9 cellular contexts compared by ENCODE assay signal in the genomic region with DNA sequence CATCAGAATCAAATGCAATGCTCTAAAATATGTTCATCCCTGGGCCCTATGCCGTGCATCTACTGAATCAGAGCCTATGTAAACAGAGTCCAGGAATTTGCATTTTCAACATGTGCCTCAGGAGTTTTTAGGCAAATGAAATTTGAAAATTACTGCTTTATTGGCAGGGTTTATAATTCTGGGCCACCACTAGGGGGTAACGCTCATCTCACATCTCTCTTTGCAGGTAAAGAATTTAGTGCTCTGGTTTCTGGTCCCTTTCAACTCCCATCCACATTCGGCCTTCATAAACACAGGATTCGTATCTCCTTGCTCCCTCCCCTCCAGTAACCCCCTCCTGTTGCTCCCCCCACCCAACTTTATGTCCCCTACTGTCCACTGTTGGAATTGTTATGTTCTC. TPM values are rescaled to one million over a fixed set of nuclear protein-coding genes. Genes with fewer than 3 reads are reported as not detected.
DNase-seq lines count a peak whose midpoint lies in the region; ATAC-seq and TF ChIP-seq lines count a peak whose summit lies in the region.
"Had no signal": no experiment of that assay in that cellular context is flagged by ENCODE, and none has a peak within 500 bp of the region (broad histone marks: within the 10 kb centered on the region; RNA-seq: fewer than 3 reads in every experiment).

No MANE protein-coding gene starts in this region.

- H3K27me3 Mint-ChIP-seq in CD4-positive, alpha-beta memory T cell, result peaks cover 6 to 12% of the 10 kb centered on the region in 2 donors

- no peak overlapping the region for H3K27ac ChIP-seq in Panc1 (ENCODE audit: low read length)
- no peak overlapping the region for H3K27ac ChIP-seq in CD4-positive, alpha-beta memory T cell (ENCODE audit: low read depth, low read length)

- POLR2A ChIA-PET in Panc1 (lab: Charles Lee), result no interaction called here
- POLR2A ChIA-PET in CD4-positive, alpha-beta memory T cell (lab: Charles Lee; ENCODE audit: partially characterized antibody), result no interaction called here

- no peaks in the 10 kb centered on the region for H3K36me3 ChIP-seq in Panc1 (ENCODE audit: control insufficient read depth, insufficient read depth, low read length)
- H3K36me3 ChIP-seq in CD4-positive, alpha-beta memory T cell (ENCODE audit: insufficient read depth, low read length), result no peaks in the 10 kb centered on the region

- H3K4me3 ChIP-seq in AG10803 (ENCODE audit: low read length) (no peak overlapping the region), Panc1 (ENCODE audit: low read depth in 2 of 2, low read length in 2 of 2) (no peak overlapping the region), foreskin fibroblast (ENCODE audit: low read depth in 1 of 2, low read length in 2 of 2) (no peak overlapping the region)
- H3K4me3 ChIP-seq in CD4-positive, alpha-beta memory T cell (ENCODE audit: low read length in 2 of 2), result no peak overlapping the region

- ATAC-seq in GM18868 (IDR thresholded peaks at IDR 0.05; ENCODE audit: unreplicated experiment), result peak; percentile 41
- no peak for ATAC-seq in Panc1
- ATAC-seq in GM19328 (IDR thresholded peaks at IDR 0.05; ENCODE audit: unreplicated experiment), result no peak

- no peaks in the 10 kb centered on the region for H3K4me1 Mint-ChIP-seq in CD4-positive, alpha-beta memory T cell

- H3K27ac Mint-ChIP-seq in CD4-positive, alpha-beta memory T cell, result no peak overlapping the region

- H3K36me3 Mint-ChIP-seq in CD4-positive, alpha-beta memory T cell, result no peaks in the 10 kb centered on the region

- no peaks in the 10 kb centered on the region; the same call in 1 of the 2 replicates for H3K27me3 ChIP-seq in Panc1 (ENCODE audit: control insufficient read depth, insufficient read depth, low read length)
- no peaks in the 10 kb centered on the region for H3K27me3 ChIP-seq in CD4-positive, alpha-beta memory T cell (ENCODE audit: insufficient read depth, low read length)

- in situ Hi-C loops in Panc1 (cut with HindIII; ENCODE audit: low pct_unique_long_range_greater_than_20kb, low sequenced_read_pairs), result no loop called here

- intact Hi-C loops in Panc1 (cut with micrococcal nuclease; ENCODE audit: unreplicated experiment), result no loop called here
- intact Hi-C loops in CD4-positive, alpha-beta memory T cell (cut with micrococcal nuclease), result no loop called here

- H3K9me3 ChIP-seq in Panc1 (ENCODE audit: control insufficient read depth, insufficient read depth, low read depth, low read length), result no peaks in the 10 kb centered on the region
- H3K9me3 ChIP-seq in CD4-positive, alpha-beta memory T cell (ENCODE audit: control insufficient read depth in 1 of 2, low read length in 2 of 2), result no peaks in the 10 kb centered on the region

- peaks cover 0 to 1% (median 0%) of the 10 kb centered on the region in 8 donors for H3K9me3 Mint-ChIP-seq in CD4-positive, alpha-beta memory T cell

- no peaks in the 10 kb centered on the region for H3K4me1 ChIP-seq in Panc1 (ENCODE audit: control insufficient read depth, insufficient read depth, low read length)
- no peaks in the 10 kb centered on the region for H3K4me1 ChIP-seq in CD4-positive, alpha-beta memory T cell (ENCODE audit: insufficient read depth, low read length)

- no TSS peak for BruUV-seq in Panc1 (replicated peaks; lab: Mats Ljungman, UMichigan)

- H3K4me3 Mint-ChIP-seq in CD4-positive, alpha-beta memory T cell, result no peak overlapping the region

- peak; percentile 18 for TF ChIP-seq CTCF in AG10803 (conservative IDR thresholded peaks at IDR 0.05; ENCODE audit: low read length)
- peak; percentile 47 for TF ChIP-seq CTCF in Panc1 (IDR thresholded peaks at IDR 0.05)
- peak; percentile 36 for TF ChIP-seq CTCF in foreskin fibroblast (IDR thresholded peaks at IDR 0.05; ENCODE audit: low read depth, low read length)

- DNase-seq in AG10803 (ENCODE audit: low read depth) (no peak), Panc1 (ENCODE audit: low read depth, low spot score) (no peak), foreskin fibroblast (peak in 1 of 2 donors; percentile 21), GDM1 (lab: John Stamatoyannopoulos, UW) (no peak), NCI-H524 treated with DMSO at 0.1 percent for 48 hours (lab: John Stamatoyannopoulos, UW) (no peak)
- no peak for DNase-seq in CD4-positive, alpha-beta memory T cell
- DNase-seq: NCI-H2081 treated with DMSO at 0.1 percent for 48 hours had no signal

- CTCF ChIA-PET in Panc1 (lab: Charles Lee), result no interaction called here
- CTCF ChIA-PET in CD4-positive, alpha-beta memory T cell (lab: Charles Lee; ENCODE audit: partially characterized antibody), result interaction anchor here (1.0 kb wide), 1 partner anchor 855 kb away, joined by 3 read pairs; no protein-coding TSS in a partner anchor

RNA-seq across cellular contexts. Expression of a gene that starts 49.3 kb away (rescaled TPM):
- total RNA-seq in Panc1 (2021; ENCODE audit: unreplicated experiment), result 2.2 TPM
- 2.0 TPM for polyA plus RNA-seq in Panc1 (2012; ENCODE audit: insufficient read length)
- total RNA-seq in CD4-positive, alpha-beta memory T cell, result not detected
- polyA plus RNA-seq in CD4-positive, alpha-beta memory T cell, result not detected
